8 cellular contexts compared by ENCODE assay signal in genomic region chr1:220044683-220045355, GRCh38. TPM values are rescaled to one million over a fixed set of nuclear protein-coding genes. Genes with fewer than 3 reads are reported as not detected.
A peak's percentile ranks its signal among the peaks of the same experiment; 100 is the strongest.
DNase-seq lines count a peak whose midpoint lies in the region; ATAC-seq and TF ChIP-seq lines count a peak whose summit lies in the region.

No MANE protein-coding gene starts in this region.

- no peak for TF ChIP-seq POLR2A in adrenal gland (IDR thresholded peaks at IDR 0.05)

- H3K27ac ChIP-seq in RWPE2 (ENCODE audit: poor library complexity, severe bottlenecking) (no peak overlapping the region), fibroblast of lung (ENCODE audit: insufficient read depth, low read length) (no peak overlapping the region), adrenal gland (no peak overlapping the region)

- WGBS in adrenal gland, 4 donors, result 78 to 91% (median 82%) methylated on average over 4 of the region's 4 CpGs

- in situ Hi-C loops in GM13977 (cut with MboI; ENCODE audit: low pct_unique_long_range_greater_than_20kb, low sequenced_read_pairs, unreplicated experiment), result no loop called here

- H3K9ac ChIP-seq in fibroblast of lung (ENCODE audit: insufficient read depth, low read length), result no peak overlapping the region
- peak overlapping the region; percentile 86 for H3K9ac ChIP-seq in skeletal muscle satellite cell (ENCODE audit: low read depth, low read length)

- intact Hi-C loops in adrenal gland (cut with DNase I), result loop anchor here in 1 of 2 donors (10.0 kb wide), 1 partner anchor 50 kb away; the partner anchor contains the start of gene IARS2

- H2AFZ ChIP-seq in fibroblast of lung (ENCODE audit: low read length), result no peak overlapping the region

- peaks cover 41% of the 10 kb centered on the region for H3K79me2 ChIP-seq in fibroblast of lung (ENCODE audit: control insufficient read depth, insufficient read depth, low read length)

- H3K27me3 ChIP-seq in RWPE2 (ENCODE audit: insufficient read depth, poor library complexity, severe bottlenecking), result no peaks in the 10 kb centered on the region
- H3K27me3 ChIP-seq in fibroblast of lung (ENCODE audit: control insufficient read depth, insufficient read depth, low read length), result no peaks in the 10 kb centered on the region
- H3K27me3 ChIP-seq in skeletal muscle satellite cell (ENCODE audit: control insufficient read depth, insufficient read depth, low read length), result no peaks in the 10 kb centered on the region
- no peaks in the 10 kb centered on the region for H3K27me3 ChIP-seq in adrenal gland

- H4K20me1 ChIP-seq in fibroblast of lung (ENCODE audit: control insufficient read depth, extremely low read depth, insufficient read depth, low read length), result no peaks in the 10 kb centered on the region

- H3K36me3 ChIP-seq in RWPE2 (ENCODE audit: low read depth) (peaks cover 6% of the 10 kb centered on the region), fibroblast of lung (ENCODE audit: control insufficient read depth, insufficient read depth, low read length) (peaks cover 1% of the 10 kb centered on the region), skeletal muscle satellite cell (ENCODE audit: insufficient read depth, low read length) (peaks cover 10% of the 10 kb centered on the region), adrenal gland (replicated peaks in 1 of 2) (peaks cover 0 to 6% of the 10 kb centered on the region in 2 donors)

- TF ChIP-seq CTCF in RWPE2 (IDR thresholded peaks at IDR 0.05; ENCODE audit: poor library complexity, severe bottlenecking) (no peak), fibroblast of lung (conservative IDR thresholded peaks at IDR 0.05 in 1 of 2, IDR thresholded peaks at IDR 0.05 in 1 of 2; ENCODE audit: low read depth in 1 of 2, low read length in 2 of 2) (no peak), adrenal gland (IDR thresholded peaks at IDR 0.05) (no peak), GM13977 (IDR thresholded peaks at IDR 0.05; ENCODE audit: extremely low read depth, insufficient read depth, missing control alignments) (no peak)

- H3K4me3 ChIP-seq in RWPE2 (ENCODE audit: severe bottlenecking) (peak overlapping the region; percentile 76), fibroblast of lung (replicated peaks in 1 of 4; ENCODE audit: control extremely low read depth in 1 of 4, insufficient read depth in 1 of 4, low read depth in 3 of 4, low read length in 4 of 4) (peak overlapping the region; percentile 82 to 100 (median 98)), skeletal muscle satellite cell (ENCODE audit: low read length) (peak overlapping the region; percentile 95), adrenal gland (peak overlapping the region in 1 of 4 donors; percentile 73)

- peak; percentile 15 for DNase-seq in NOMO-1 treated with DMSO at 0.1 percent for 48 hours (lab: John Stamatoyannopoulos, UW; ENCODE audit: unreplicated experiment)
- DNase-seq in NOMO-1 treated with dmso at 0.1 percent for 144 hours (lab: John Stamatoyannopoulos, UW; ENCODE audit: unreplicated experiment), result no peak
- DNase-seq in RWPE2 (ENCODE audit: low spot score), result no peak
- peak in 1 of 2 donors; percentile 3 for DNase-seq in fibroblast of lung (ENCODE audit: low read depth in 2 of 2)
- DNase-seq in HPDE6-E6E7 (ENCODE audit: extremely low spot score), result no peak
- no peak for DNase-seq in adrenal gland
- DNase-seq in GM13977 (ENCODE audit: low spot score), result no peak

- no peaks in the 10 kb centered on the region for H3K9me3 ChIP-seq in RWPE2 (ENCODE audit: severe bottlenecking)
- no peaks in the 10 kb centered on the region for H3K9me3 ChIP-seq in fibroblast of lung (ENCODE audit: control insufficient read depth, insufficient read depth, low read depth, low read length)
- no peaks in the 10 kb centered on the region for H3K9me3 ChIP-seq in skeletal muscle satellite cell (replicated peaks; ENCODE audit: low read length)
- H3K9me3 ChIP-seq in adrenal gland (replicated peaks in 1 of 3), result no peaks in the 10 kb centered on the region

- H3K4me2 ChIP-seq in fibroblast of lung (ENCODE audit: extremely low read depth, insufficient read depth, low read length), result peak overlapping the region; percentile 80
- peak overlapping the region; percentile 82 for H3K4me2 ChIP-seq in skeletal muscle satellite cell (ENCODE audit: low read length)

- H3K4me1 ChIP-seq in RWPE2 (ENCODE audit: insufficient read depth, poor library complexity, severe bottlenecking), result peaks cover 4% of the 10 kb centered on the region
- H3K4me1 ChIP-seq in fibroblast of lung (ENCODE audit: control insufficient read depth, extremely low read depth, insufficient read depth, low read length), result no peaks in the 10 kb centered on the region
- H3K4me1 ChIP-seq in skeletal muscle satellite cell (ENCODE audit: control insufficient read depth, insufficient read depth, low read length), result peaks cover 12% of the 10 kb centered on the region
- peaks cover 0 to 15% of the 10 kb centered on the region in 2 donors for H3K4me1 ChIP-seq in adrenal gland (replicated peaks in 1 of 2)

- no peak for ATAC-seq in RWPE2 (ENCODE audit: low read depth)

RNA-seq across cellular contexts. Expression of gene EPRS1, which starts 1.5 kb away (rescaled TPM):
- 193 and 273 TPM in 2 replicates for total RNA-seq in fibroblast of lung
- 100.0 and 103 TPM in 2 replicates for polyA plus RNA-seq in fibroblast of lung
- polyA plus RNA-seq in fibroblast of lung (2012), result 97.8 and 116 TPM in 2 replicates
- 72.1 and 134 TPM in 2 replicates for polyA minus RNA-seq in fibroblast of lung (ENCODE audit: low replicate concordance)
- total RNA-seq in skeletal muscle satellite cell (2012; rRNA removed), result 152 and 167 TPM in 2 replicates
- 10 to 100 TPM; 33.9 to 82.8 (median 56.7) TPM for total RNA-seq in adrenal gland
- 100 to 1,000 TPM in 1 of 3 donors, 10 to 100 TPM in 2; 34.3 to 116 (median 45.7) TPM for polyA plus RNA-seq in adrenal gland

RNA-seq across cellular contexts. Expression of gene BPNT1, which starts 44.8 kb away (rescaled TPM):
- 21.8 and 23.8 TPM in 2 replicates for total RNA-seq in fibroblast of lung
- 51.2 and 54.9 TPM in 2 replicates for polyA plus RNA-seq in fibroblast of lung
- polyA plus RNA-seq in fibroblast of lung (2012), result 24.9 and 28.4 TPM in 2 replicates
- polyA minus RNA-seq in fibroblast of lung (ENCODE audit: low replicate concordance), result 9.3 and 26.5 TPM in 2 replicates
- 19.4 and 33.7 TPM in 2 replicates for total RNA-seq in skeletal muscle satellite cell (2012; rRNA removed)
- total RNA-seq in adrenal gland, result 10 to 100 TPM; 16.5 to 40.7 (median 28.8) TPM
- 10 to 100 TPM in 1 of 3 donors, 1 to 10 TPM in 2; 9.0 to 39.4 (median 9.6) TPM for polyA plus RNA-seq in adrenal gland

RNA-seq across cellular contexts. Expression of gene IARS2, which starts 49.1 kb away (rescaled TPM):
- total RNA-seq in fibroblast of lung (88.9 and 99.1 TPM in 2 replicates), adrenal gland (100 to 1,000 TPM in 3 of 8 donors, 10 to 100 TPM in 5; 74.2 to 118 (median 89.9) TPM)
- polyA plus RNA-seq in fibroblast of lung (34.1 and 37.8 TPM in 2 replicates), adrenal gland (100 to 1,000 TPM in 1 of 3 donors, 10 to 100 TPM in 2; 11.8 to 119 (median 18.9) TPM)
- 56.5 and 68.4 TPM in 2 replicates for polyA plus RNA-seq in fibroblast of lung (2012)
- polyA minus RNA-seq in fibroblast of lung (ENCODE audit: low replicate concordance), result 56.8 and 59.4 TPM in 2 replicates
- 79.7 and 88.2 TPM in 2 replicates for total RNA-seq in skeletal muscle satellite cell (2012; rRNA removed)
